ENCODE assay signal across 8 cellular contexts in the genomic region with DNA sequence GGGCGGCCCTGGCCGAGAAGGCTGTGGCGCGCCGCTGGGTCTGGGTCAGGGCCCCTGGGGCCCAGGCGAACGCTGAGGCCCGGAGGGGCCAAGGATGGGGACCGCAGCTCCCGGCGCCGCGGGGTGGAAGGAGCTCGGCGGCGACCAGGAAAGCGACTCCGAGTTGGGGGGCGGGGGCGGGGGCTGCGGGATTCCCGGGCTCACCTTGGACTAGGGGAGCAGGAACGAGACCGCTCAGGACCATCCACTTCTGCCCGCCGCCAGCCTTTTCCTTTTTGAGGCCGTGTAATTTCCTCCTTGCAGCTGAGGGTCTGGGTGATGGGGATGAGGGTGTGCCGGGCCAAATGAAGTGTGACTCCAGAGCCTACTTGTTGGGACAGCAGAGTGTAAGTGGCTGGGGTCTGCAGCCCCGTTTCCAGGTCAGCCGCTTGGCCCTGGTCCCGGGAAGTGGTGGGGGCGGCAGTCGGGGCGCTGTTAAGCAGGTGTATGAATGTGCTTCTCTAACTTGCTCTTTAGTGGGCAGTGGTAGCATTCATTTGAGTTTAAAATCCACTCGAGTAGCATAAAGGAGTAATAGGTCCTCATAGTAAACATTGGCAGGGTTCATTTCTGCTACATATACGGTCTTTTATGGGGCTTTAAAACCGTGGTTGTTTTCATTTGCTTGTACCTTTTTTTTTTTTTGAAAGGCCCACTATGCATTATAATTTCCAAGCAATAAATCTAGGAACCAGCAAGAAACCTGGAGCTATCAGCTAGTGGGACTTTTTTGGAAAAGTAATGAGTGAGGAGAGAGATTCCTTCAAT. TPM values are rescaled to one million over a fixed set of nuclear protein-coding genes. Genes with fewer than 3 reads are reported as not detected.
DNase-seq lines count a peak whose midpoint lies in the region; ATAC-seq, FAIRE-seq and TF ChIP-seq lines count a peak whose summit lies in the region.

No MANE protein-coding gene starts in this region.

- peaks cover 22% of the 10 kb centered on the region for H3K4me1 Mint-ChIP-seq in MCF 10A (ENCODE audit: insufficient read depth, unreplicated experiment)
- H3K4me1 Mint-ChIP-seq in immature natural killer cell = peaks cover 35 to 51% of the 10 kb centered on the region in 2 donors

- peaks cover 20% of the 10 kb centered on the region for H3F3A ChIP-seq in SK-N-SH (replicated peaks; ENCODE audit: insufficient read depth)

- peaks cover 51 to 56% (median 53%) of the 10 kb centered on the region in 10 experiments for H3K4me1 ChIP-seq in BLaER1 treated with 17β-estradiol and CSF1 and Interleukin-3, amounts not matched to agents 10 nM and 100 nM
- peaks cover 4 to 11% of the 10 kb centered on the region in 2 experiments; a peak in 3 of 4 replicates for H3K4me1 ChIP-seq in SK-N-SH (ENCODE audit: control insufficient read depth in 1 of 2, insufficient read depth in 2 of 2, low read depth in 1 of 2, low read length in 1 of 2)
- H3K4me1 ChIP-seq in small intestine (ENCODE audit: control insufficient read depth in 2 of 2, insufficient read depth in 1 of 2, low read depth in 1 of 2, low read length in 1 of 2) = no peaks in the 10 kb centered on the region

- under 1% methylated on average over 15 of the region's 37 CpGs for WGBS in SK-N-SH (ENCODE audit: low lambda C conversion rate)
- WGBS in small intestine, 3 donors = 0 to 1% (median 0%) methylated on average over 29 to 37 of the region's 37 CpGs

- H3K27ac Mint-ChIP-seq in MCF 10A (ENCODE audit: low read depth, unreplicated experiment) = peak overlapping the region; percentile 93
- H3K27ac Mint-ChIP-seq in immature natural killer cell = peak overlapping the region; percentile 74 to 99 (median 94)

- H3K9ac ChIP-seq in BLaER1 treated with 17β-estradiol and CSF1 and Interleukin-3, amounts not matched to agents 10 nM and 100 nM = peak overlapping the region; percentile 92 to 98 (median 96)
- peak overlapping the region; percentile 49; the same call in 1 of the 2 replicates for H3K9ac ChIP-seq in SK-N-SH

- H2AFZ ChIP-seq in SK-N-SH (ENCODE audit: low read depth) = peak overlapping the region; percentile 56; the same call in 1 of the 2 replicates

- no TSS peak for BruUV-seq in MCF 10A (replicated peaks; lab: Mats Ljungman, UMichigan)

- H3K9me3 Mint-ChIP-seq in MCF 10A (ENCODE audit: unreplicated experiment) (no peaks in the 10 kb centered on the region), immature natural killer cell (no peaks in the 10 kb centered on the region)

- DNase-seq in GM19239 (ENCODE audit: insufficient read length, low spot score) (peak; percentile 56), SK-N-SH (peak; percentile 68), MCF 10A (ENCODE audit: unreplicated experiment) (peak; percentile 32), immature natural killer cell (peak in 2 of 3 donors; percentile 17 to 31), small intestine (peak; percentile 26), NCI-H446 (lab: John Stamatoyannopoulos, UW) (no peak)

- peak; percentile 38 for TF ChIP-seq CTCF in SK-N-SH (IDR thresholded peaks at IDR 0.05)
- TF ChIP-seq CTCF in MCF 10A (IDR thresholded peaks at IDR 0.05; ENCODE audit: unreplicated experiment) = no peak

- peaks cover 0 to 25% (median 24%) of the 10 kb centered on the region in 11 experiments; a peak in 19 of 22 replicates for H3K36me3 ChIP-seq in BLaER1 treated with 17β-estradiol and CSF1 and Interleukin-3, amounts not matched to agents 10 nM and 100 nM
- H3K36me3 ChIP-seq in SK-N-SH (replicated peaks in 1 of 2; ENCODE audit: control insufficient read depth in 1 of 2, insufficient read depth in 2 of 2, low read length in 1 of 2) (no peaks in the 10 kb centered on the region), small intestine (ENCODE audit: control insufficient read depth in 2 of 2, insufficient read depth in 2 of 2, low read length in 2 of 2) (no peaks in the 10 kb centered on the region)

- POLR2A ChIA-PET in SK-N-SH (lab: Yijun Ruan, JAX) = interaction anchor here (1.6 kb wide), 1 partner anchor 28 kb away, joined by 5 read pairs; the partner anchor contains the start of genes HTD2 and RPP14
- POLR2A ChIA-PET in MCF 10A (lab: Yijun Ruan, JAX) = interaction anchor here (0.5 to 6.6 kb wide), 22 partner anchors 10 to 239 kb away, joined by 3 to 54 read pairs (median 5); partner anchors contain the start of genes HTD2, KCTD6, PDHB and RPP14

- H3K4me3 ChIP-seq in BLaER1 treated with 17β-estradiol and CSF1 and Interleukin-3, amounts not matched to agents 10 nM and 100 nM = peak overlapping the region; percentile 77 to 98 (median 96)
- H3K4me3 ChIP-seq in SK-N-SH (ENCODE audit: low read depth in 2 of 2, low read length in 1 of 2) (peak overlapping the region; percentile 67 to 83), small intestine (ENCODE audit: low read depth in 1 of 2, low read length in 2 of 2) (peak overlapping the region; percentile 83 to 100)

- H3K4me2 ChIP-seq in BLaER1 treated with 17β-estradiol and CSF1 and Interleukin-3, amounts not matched to agents 10 nM and 100 nM = peak overlapping the region; percentile 84 to 98 (median 96)
- H3K4me2 ChIP-seq in SK-N-SH = peak overlapping the region; percentile 92

- H3K4me3 Mint-ChIP-seq in MCF 10A (ENCODE audit: unreplicated experiment) (peak overlapping the region; percentile 78), immature natural killer cell (peak overlapping the region; percentile 99 to 100 (median 99))

- peak; percentile 82 for FAIRE-seq in GM19239 (lab: Jason Lieb, UNC)
- no peak for FAIRE-seq in small intestine (lab: Jason Lieb, UNC)

- H3K79me2 ChIP-seq in SK-N-SH (ENCODE audit: insufficient read depth) = peaks cover 27% of the 10 kb centered on the region; the same call in 1 of the 2 replicates

- H3K27me3 Mint-ChIP-seq in MCF 10A (ENCODE audit: insufficient read depth, unreplicated experiment) (no peaks in the 10 kb centered on the region), immature natural killer cell (ENCODE audit: low read depth in 3 of 3) (peaks cover 2 to 7% (median 2%) of the 10 kb centered on the region in 3 donors)

- no peak for TF ChIP-seq EP300 in SK-N-SH (IDR thresholded peaks at IDR 0.05; ENCODE audit: borderline replicate concordance in 1 of 2, low read depth in 1 of 2, low read length in 1 of 2)

- peaks cover 0 to 3% (median 0%) of the 10 kb centered on the region in 11 experiments; a peak in 1 of 22 replicates for H4K20me1 ChIP-seq in BLaER1 treated with 17β-estradiol and CSF1 and Interleukin-3, amounts not matched to agents 10 nM and 100 nM
- H4K20me1 ChIP-seq in SK-N-SH (ENCODE audit: insufficient read depth) = no peaks in the 10 kb centered on the region

- peak overlapping the region; percentile 90 to 99 (median 95) for H3K27ac ChIP-seq in BLaER1 treated with 17β-estradiol and CSF1 and Interleukin-3, amounts not matched to agents 10 nM and 100 nM
- peak overlapping the region in 1 of 2 experiments; percentile 88; a peak in 1 of 4 replicates for H3K27ac ChIP-seq in SK-N-SH (ENCODE audit: low read depth in 2 of 2, low read length in 1 of 2)
- peak overlapping the region in 1 of 2 donors; percentile 66 for H3K27ac ChIP-seq in small intestine (ENCODE audit: low read depth in 1 of 2, low read length in 1 of 2)

- intact Hi-C loops in MCF 10A (cut with micrococcal nuclease) = loop anchor here (1.0 kb wide), 1 partner anchor 159 kb away; the partner anchor contains the start of gene KCTD6

- peaks cover 23% of the 10 kb centered on the region for H3K36me3 Mint-ChIP-seq in MCF 10A (ENCODE audit: insufficient read depth, unreplicated experiment)
- H3K36me3 Mint-ChIP-seq in immature natural killer cell = peaks cover 0 to 4% (median 0%) of the 10 kb centered on the region in 3 donors

- no peaks in the 10 kb centered on the region for H3K27me3 ChIP-seq in BLaER1 treated with 17β-estradiol and CSF1 and Interleukin-3, amounts not matched to agents 10 nM and 100 nM
- H3K27me3 ChIP-seq in SK-N-SH (ENCODE audit: insufficient read depth) (no peaks in the 10 kb centered on the region), small intestine (ENCODE audit: control insufficient read depth in 2 of 2, insufficient read depth in 2 of 2, low read length in 2 of 2) (no peaks in the 10 kb centered on the region)

- peak; percentile 59 for TF ChIP-seq RAD21 in SK-N-SH (IDR thresholded peaks at IDR 0.05; ENCODE audit: low read length)

- H3K9me2 ChIP-seq in SK-N-SH = no peaks in the 10 kb centered on the region

- peaks cover 0 to 6% (median 0%) of the 10 kb centered on the region in 11 experiments; a peak in 1 of 22 replicates for H3K9me3 ChIP-seq in BLaER1 treated with 17β-estradiol and CSF1 and Interleukin-3, amounts not matched to agents 10 nM and 100 nM (replicated peaks in 1 of 11)
- H3K9me3 ChIP-seq in SK-N-SH (no peaks in the 10 kb centered on the region), small intestine (ENCODE audit: control insufficient read depth, low read depth) (no peaks in the 10 kb centered on the region)

- CTCF ChIA-PET in SK-N-SH (lab: Yijun Ruan, JAX) (interaction anchor here (0.6 to 4.9 kb wide), 14 partner anchors 16 to 297 kb away, joined by 3 to 24 read pairs (median 4); partner anchors contain the start of genes HTD2, KCTD6 and RPP14), MCF 10A (lab: Yijun Ruan, JAX) (interaction anchor here (0.7 to 5.1 kb wide), 11 partner anchors 13 to 160 kb away, joined by 4 to 34 read pairs (median 8); partner anchors contain the start of genes HTD2 and RPP14)

- peak; percentile 37 for ATAC-seq in HG03354 (IDR thresholded peaks at IDR 0.05; ENCODE audit: poor library complexity, severe bottlenecking, unreplicated experiment)

TF ChIP-seq in SK-N-SH, 30 proteins besides CTCF, POLR2A, EP300 and RAD21 (continues in another document):
- TF ChIP-seq FOSL2 (IDR thresholded peaks at IDR 0.05; ENCODE audit: borderline replicate concordance, low read depth) (no peak), MXI1 (IDR thresholded peaks at IDR 0.05; ENCODE audit: low read depth, low read length) (no peak)

RNA-seq across cellular contexts. Expression of gene PXK, which starts 0.7 kb away (rescaled TPM):
- polyA plus RNA-seq in SK-N-SH (2012; rRNA removed) = 8.4 and 9.3 TPM in 2 replicates
- 9.5 and 9.8 TPM in 2 replicates for polyA plus RNA-seq in SK-N-SH (2012; cell fraction: cytosol; rRNA removed)
- 6.1 and 9.6 TPM in 2 replicates for polyA plus RNA-seq in SK-N-SH (2012; cell fraction: nucleus; rRNA removed)
- 55.1 and 62.2 TPM in 2 replicates for total RNA-seq in MCF 10A (2022)
- polyA plus RNA-seq in immature natural killer cell = 10 to 100 TPM; 30.3 to 47.5 (median 32.2) TPM
- polyA plus RNA-seq in small intestine = 1 to 10 TPM; 5.1 to 9.2 (median 9.1) TPM

RNA-seq across cellular contexts. Expression of gene HTD2, which starts 27.1 kb away (rescaled TPM):
- 3.0 and 5.2 TPM in 2 replicates for polyA plus RNA-seq in SK-N-SH (2012; rRNA removed)
- polyA plus RNA-seq in SK-N-SH (2012; cell fraction: cytosol; rRNA removed) = 5.1 and 6.3 TPM in 2 replicates
- 3.1 and 3.7 TPM in 2 replicates for polyA plus RNA-seq in SK-N-SH (2012; cell fraction: nucleus; rRNA removed)
- 10.1 and 11.5 TPM in 2 replicates for total RNA-seq in MCF 10A (2022)
- 10 to 100 TPM; 12.1 to 27.0 (median 15.0) TPM for polyA plus RNA-seq in immature natural killer cell
- polyA plus RNA-seq in small intestine = 1 to 10 TPM; 5.4 to 7.8 (median 6.5) TPM

RNA-seq across cellular contexts. Expression of gene RPP14, which starts 27.4 kb away (rescaled TPM):
- polyA plus RNA-seq in SK-N-SH (2012; rRNA removed) = 8.3 and 9.7 TPM in 2 replicates
- polyA plus RNA-seq in SK-N-SH (2012; cell fraction: cytosol; rRNA removed) = 9.5 and 11.4 TPM in 2 replicates
- 5.6 and 9.6 TPM in 2 replicates for polyA plus RNA-seq in SK-N-SH (2012; cell fraction: nucleus; rRNA removed)
- 19.0 and 20.0 TPM in 2 replicates for total RNA-seq in MCF 10A (2022)
- polyA plus RNA-seq in immature natural killer cell = 1 to 10 TPM; 2.7 to 7.4 (median 3.2) TPM
- 10 to 100 TPM; 11.7 to 19.9 (median 18.6) TPM for polyA plus RNA-seq in small intestine

Comparison
In these comparisons a context has a peak if more than half of its experiments do, and no peak if none do; other contexts are left out.
1. DNase-seq: peak in GM19239 (single experiment), SK-N-SH (single experiment), MCF 10A (single experiment), immature natural killer cell (2 of 3) and small intestine (single experiment); none in NCI-H446 (0 of 2).
2. Peak in every context shown above with its lines, with median percentiles within 50 percentile points of each other: H3K4me3 ChIP-seq.